ENCODE assay signal across 24 cellular contexts in genomic region chr2:238919307-238919706, GRCh38.
"Had no signal": no experiment of that assay in that cellular context is flagged by ENCODE, and none has a peak within 500 bp of the region (broad histone marks: within the 10 kb centered on the region; RNA-seq: fewer than 3 reads in every experiment).

No MANE protein-coding gene starts in this region.

- H3K27ac ChIP-seq: ascending aorta, body of pancreas, KMS-11, RWPE1, VCaP had no signal

- H3K27me3 ChIP-seq: ascending aorta, body of pancreas had no signal

- H3K9ac ChIP-seq: KMS-11 had no signal

- H3K4me3 ChIP-seq: ascending aorta, body of pancreas had no signal

- ATAC-seq: activated CD4-positive, alpha-beta T cell treated with anti-CD3 and anti-CD28 coated beads for 36 hours; body of pancreas; Panc1; T-cell had no signal

- DNase-seq: activated CD4-positive, alpha-beta memory T cell treated with anti-CD3 and anti-CD28 coated beads, Interleukin-2, amount 10 ng/mL, durations not matched to agents 7 days and 5 days; activated CD4-positive, alpha-beta T cell treated with anti-CD3 and anti-CD28 coated beads for 36 hours; activated CD4-positive, alpha-beta T cell treated with anti-CD3 and anti-CD28 coated beads, Interleukin-2, amount 50 U/mL, for 1 hour; activated CD8-positive, alpha-beta memory T cell treated with anti-CD3 and anti-CD28 coated beads, Interleukin-2, amount 50 U/mL, for 48 hours; activated naive CD4-positive, alpha-beta T cell treated with anti-CD3 and anti-CD28 coated beads, Interleukin-2, amount 50 U/mL, for 16 hours; activated naive CD8-positive, alpha-beta T cell treated with anti-CD3 and anti-CD28 coated beads, Interleukin-2, amount 10 ng/mL, durations not matched to agents 7 days and 5 days; activated T-cell treated with anti-CD3 and anti-CD28 coated beads, Interleukin-2, amount 50 U/mL, for 1 hour; body of pancreas; NCI-H1092; NCI-H1417; NCI-H2029; NCI-H2107; NCI-H2171 treated with DMSO at 0.1 percent for 48 hours; NCI-H226; NCI-H526; NCI-H82; SHP77 treated with DMSO at 0.1 percent for 48 hours; T-cell; T-helper 2 cell had no signal

- H3K4me2 ChIP-seq: KMS-11 had no signal

- H3K4me1 ChIP-seq: ascending aorta, body of pancreas had no signal

- H3K9me3 ChIP-seq: ascending aorta, body of pancreas had no signal

- H3K36me3 ChIP-seq: ascending aorta had no signal
